8 cellular contexts compared by ENCODE assay signal in genomic region chr22:17121235-17122195, GRCh38. TPM values are rescaled to one million over a fixed set of nuclear protein-coding genes. Genes with fewer than 3 reads are reported as not detected.
DNase-seq lines count a peak whose midpoint lies in the region; ATAC-seq, FAIRE-seq and TF ChIP-seq lines count a peak whose summit lies in the region.

TSS of gene TMEM121B (minus strand) at chr22:17121360. CDS start at chr22:17121127, 233 bp downstream.

- peaks cover 0 to 4% of the 10 kb centered on the region in 2 donors for H3K36me3 Mint-ChIP-seq in CD14-positive monocyte

- intact Hi-C loops in CD14-positive monocyte (cut with micrococcal nuclease): loop anchor here (2.0 to 5.0 kb wide), 2 partner anchors 15 to 36 kb away; partner anchors contain the start of gene HDHD5 (in 1 of the 2)
- intact Hi-C loops in body of pancreas (cut with DNase I): no loop called here
- intact Hi-C loops in sigmoid colon (cut with DNase I): no loop called here

- TF ChIP-seq CTCF in CD14-positive monocyte (IDR thresholded peaks at IDR 0.05): no peak
- TF ChIP-seq CTCF in body of pancreas (IDR thresholded peaks at IDR 0.05): peak in 1 of 7 experiments; percentile 16
- no peak for TF ChIP-seq CTCF in sigmoid colon (IDR thresholded peaks at IDR 0.05)

- peaks cover 0 to 21% (median 8%) of the 10 kb centered on the region in 3 donors for H3K27me3 Mint-ChIP-seq in CD14-positive monocyte (ENCODE audit: low read depth in 3 of 3)

- H3K4me1 ChIP-seq in body of pancreas (peaks cover 11% of the 10 kb centered on the region), sigmoid colon (peaks cover 0 to 17% (median 14%) of the 10 kb centered on the region in 4 donors)

- H3K36me3 ChIP-seq in body of pancreas (replicated peaks in 1 of 2; ENCODE audit: insufficient read depth in 1 of 2, low read depth in 2 of 2) (no peaks in the 10 kb centered on the region), sigmoid colon (no peaks in the 10 kb centered on the region)

- H3K4me3 ChIP-seq in body of pancreas (peak within 1 kb of the TSS; percentile 25 to 46), iPS-18c (ENCODE audit: insufficient read depth, low read depth, low read length) (peak within 1 kb of the TSS; percentile 73), sigmoid colon (peak within 1 kb of the TSS; percentile 16 to 56 (median 48))

- TF ChIP-seq POLR2A in body of pancreas (IDR thresholded peaks at IDR 0.05) (peak in 2 of 3 donors; percentile 23 to 41), sigmoid colon (IDR thresholded peaks at IDR 0.05) (no peak)

- peak; percentile 82 for DNase-seq in CD14-positive monocyte (ENCODE audit: low spot score)
- peak; percentile 53 for DNase-seq in HTR-8/SVneo (ENCODE audit: insufficient read length, low spot score)
- peak; percentile 62 for DNase-seq in NOMO-1 treated with DMSO at 0.1 percent for 48 hours (lab: John Stamatoyannopoulos, UW; ENCODE audit: unreplicated experiment)
- peak; percentile 61 to 85 (median 68) for DNase-seq in body of pancreas
- DNase-seq in sigmoid colon: peak; percentile 76
- no peak for DNase-seq in HCEC 1CT

- TF ChIP-seq EP300 in sigmoid colon (IDR thresholded peaks at IDR 0.05): no peak

- ATAC-seq in body of pancreas (peak; percentile 74), HG03025 (IDR thresholded peaks at IDR 0.05; ENCODE audit: low FRiP score, unreplicated experiment) (no peak)

- 6 to 9% methylated on average over 28 to 40 of the region's 69 CpGs for WGBS in body of pancreas, 2 donors
- WGBS in sigmoid colon, 2 donors: 6 to 8% methylated on average over 69 of the region's 69 CpGs

- peaks cover 44% of the 10 kb centered on the region for H3K4me1 Mint-ChIP-seq in CD14-positive monocyte

- H3K4me3 Mint-ChIP-seq in CD14-positive monocyte: peak within 1 kb of the TSS; percentile 87 to 94

- peaks cover 0 to 5% (median 0%) of the 10 kb centered on the region in 7 donors for H3K9me3 Mint-ChIP-seq in CD14-positive monocyte

- peak within 1 kb of the TSS in 3 of 7 donors; percentile 38 to 60 (median 58) for H3K27ac Mint-ChIP-seq in CD14-positive monocyte

- FAIRE-seq in HTR-8/SVneo (lab: Jason Lieb, UNC): peak; percentile 74

- H3K27ac ChIP-seq in body of pancreas (peak within 1 kb of the TSS in 1 of 4 donors; percentile 37), sigmoid colon (no peak within 1 kb of the TSS)

- H3K9me3 ChIP-seq in body of pancreas: no peaks in the 10 kb centered on the region
- no peaks in the 10 kb centered on the region for H3K9me3 ChIP-seq in iPS-18c (ENCODE audit: control insufficient read depth, insufficient read depth, low read length)
- H3K9me3 ChIP-seq in sigmoid colon: no peaks in the 10 kb centered on the region

- H3K27me3 ChIP-seq in body of pancreas: no peaks in the 10 kb centered on the region
- H3K27me3 ChIP-seq in sigmoid colon: peaks cover 15 to 58% (median 37%) of the 10 kb centered on the region in 3 donors

RNA-seq across cellular contexts. Expression of gene TMEM121B, which starts in this region (rescaled TPM):
- polyA plus RNA-seq in CD14-positive monocyte (1 to 10 TPM; 1.4 to 1.9 TPM), sigmoid colon (under 1 TPM in 1 of 3 donors, not detected in 2; 0.17 TPM)
- total RNA-seq in body of pancreas (under 1 TPM in 1 of 2 donors, not detected in 1; 0.26 TPM), sigmoid colon (under 1 TPM in 3 of 4 donors, not detected in 1; 0.36 to 0.54 (median 0.49) TPM)

Comparison
In these comparisons a context has a peak if more than half of its experiments do, and no peak if none do; other contexts are left out.
1. Peak in DNase-seq, ATAC-seq and H3K4me3 ChIP-seq in body of pancreas; RNA of the gene not detected or under 1 TPM.
2. Peak in DNase-seq and H3K4me3 ChIP-seq in sigmoid colon; RNA of the gene not detected or under 1 TPM.
3. POLR2A ChIP-seq: peak in body of pancreas (2 of 3); none in sigmoid colon (0 of 2).
4. intact Hi-C loops: an anchor here in CD14-positive monocyte (2.0 to 5.0 kb wide); none called in body of pancreas and sigmoid colon.
5. Peak in every context shown above with its lines, with median percentiles within 50 percentile points of each other: H3K4me3 ChIP-seq.